ENCODE assay signal across 26 cellular contexts in genomic region chr2:129803067-129803466, GRCh38.
A peak's percentile ranks its signal among the peaks of the same experiment; 100 is the strongest.
DNase-seq lines count a peak whose midpoint lies in the region; ATAC-seq and TF ChIP-seq lines count a peak whose summit lies in the region.
"Had no signal": no experiment of that assay in that cellular context is flagged by ENCODE, and none has a peak within 500 bp of the region (broad histone marks: within the 10 kb centered on the region; RNA-seq: fewer than 3 reads in every experiment).

No MANE protein-coding gene starts in this region.

- H3K9me3 ChIP-seq in neural cell (ENCODE audit: low read length): no peaks in the 10 kb centered on the region
- H3K9me3 ChIP-seq: body of pancreas, ovary, SJSA1, upper lobe of right lung had no signal

- no peaks in the 10 kb centered on the region for H3K9me2 ChIP-seq in neural cell (ENCODE audit: insufficient read depth, low read length)

- H2AFZ ChIP-seq in neural cell (ENCODE audit: low read depth, low read length): no peak overlapping the region
- H2AFZ ChIP-seq: hepatocyte had no signal

- no peak overlapping the region for H3K9ac ChIP-seq in neural cell (ENCODE audit: low read length)

- H4K20me1 ChIP-seq in neural cell (ENCODE audit: insufficient read depth): no peaks in the 10 kb centered on the region

- no peaks in the 10 kb centered on the region for H3F3A ChIP-seq in neural cell (ENCODE audit: insufficient read depth, low read length, poor library complexity, severe bottlenecking)

- no peak for TF ChIP-seq RAD21 in neural cell (conservative IDR thresholded peaks at IDR 0.05)

- no peaks in the 10 kb centered on the region for H3K36me3 ChIP-seq in neural cell (ENCODE audit: insufficient read depth, low read length)
- H3K36me3 ChIP-seq: ovary, SJSA1, upper lobe of right lung had no signal

- TF ChIP-seq EP300 in neural cell (conservative IDR thresholded peaks at IDR 0.05; ENCODE audit: poor library complexity, severe bottlenecking): no peak

- no peak overlapping the region for H3K27ac ChIP-seq in neural cell (ENCODE audit: low read length)
- H3K27ac ChIP-seq: body of pancreas, epithelial cell of prostate, hepatocyte, HL-60, ovary, SJSA1, upper lobe of right lung had no signal

- H3K79me2 ChIP-seq in neural cell (replicated peaks; ENCODE audit: insufficient read depth, low read length): no peaks in the 10 kb centered on the region
- H3K79me2 ChIP-seq: hepatocyte had no signal

- no peak overlapping the region for H3K4me2 ChIP-seq in neural cell (ENCODE audit: low read length)
- H3K4me2 ChIP-seq: hepatocyte had no signal

- H3K27me3 ChIP-seq in neural cell (ENCODE audit: insufficient read depth, low read depth, low read length): no peaks in the 10 kb centered on the region
- H3K27me3 ChIP-seq: body of pancreas, ovary, SJSA1, upper lobe of right lung had no signal

- no peak overlapping the region for H3K4me3 ChIP-seq in neural cell (ENCODE audit: low read length)
- H3K4me3 ChIP-seq: body of pancreas, hepatocyte, ovary, SJSA1, upper lobe of right lung had no signal

- no peak for ATAC-seq in HG03457 (IDR thresholded peaks at IDR 0.05; ENCODE audit: unreplicated experiment)
- ATAC-seq: body of pancreas, left ventricle myocardium superior, T-cell, upper lobe of right lung had no signal

- peak; percentile 8 for DNase-seq in NCI-H146 (lab: John Stamatoyannopoulos, UW)
- no peak for DNase-seq in NCI-H146 treated with DMSO at 0.1 percent for 48 hours (lab: John Stamatoyannopoulos, UW; ENCODE audit: unreplicated experiment)
- peak; percentile 44 for DNase-seq in NCI-H2029 (lab: John Stamatoyannopoulos, UW)
- peak; percentile 91 for DNase-seq in NCI-H748 (lab: John Stamatoyannopoulos, UW; ENCODE audit: unreplicated experiment)
- DNase-seq in stimulated activated CD4-positive, alpha-beta T cell treated with anti-CD3 and anti-CD28 coated beads, Interleukin-1b, Interleukin-23, amount 100 ng/mL, for 48 hours: no peak
- DNase-seq in EL: no peak
- DNase-seq: activated CD4-positive, alpha-beta memory T cell treated with anti-CD3 and anti-CD28 coated beads, Interleukin-2, amount 10 ng/mL, durations not matched to agents 7 days and 5 days; activated effector memory CD4-positive, alpha-beta T cell treated with Interleukin-2 at 50 U/mL for 16 hours; activated T-cell treated with anti-CD3 and anti-CD28 coated beads for 4 hours; body of pancreas; effector CD4-positive, alpha-beta T cell; left ventricle myocardium superior; NCI-H1436; ovary; retina; small intestine; stimulated activated CD4-positive, alpha-beta T cell treated with anti-CD3 and anti-CD28 coated beads, Interleukin-2, amount 100 ng/mL, for 24 hours; substantia nigra; T-cell; upper lobe of right lung had no signal

- TF ChIP-seq CTCF in neural cell (IDR thresholded peaks at IDR 0.05; ENCODE audit: poor library complexity, severe bottlenecking): no peak

TF ChIP-seq in neural cell, 6 proteins besides CTCF, POLR2A, EP300 and RAD21:
- TF ChIP-seq, protein P1, sequence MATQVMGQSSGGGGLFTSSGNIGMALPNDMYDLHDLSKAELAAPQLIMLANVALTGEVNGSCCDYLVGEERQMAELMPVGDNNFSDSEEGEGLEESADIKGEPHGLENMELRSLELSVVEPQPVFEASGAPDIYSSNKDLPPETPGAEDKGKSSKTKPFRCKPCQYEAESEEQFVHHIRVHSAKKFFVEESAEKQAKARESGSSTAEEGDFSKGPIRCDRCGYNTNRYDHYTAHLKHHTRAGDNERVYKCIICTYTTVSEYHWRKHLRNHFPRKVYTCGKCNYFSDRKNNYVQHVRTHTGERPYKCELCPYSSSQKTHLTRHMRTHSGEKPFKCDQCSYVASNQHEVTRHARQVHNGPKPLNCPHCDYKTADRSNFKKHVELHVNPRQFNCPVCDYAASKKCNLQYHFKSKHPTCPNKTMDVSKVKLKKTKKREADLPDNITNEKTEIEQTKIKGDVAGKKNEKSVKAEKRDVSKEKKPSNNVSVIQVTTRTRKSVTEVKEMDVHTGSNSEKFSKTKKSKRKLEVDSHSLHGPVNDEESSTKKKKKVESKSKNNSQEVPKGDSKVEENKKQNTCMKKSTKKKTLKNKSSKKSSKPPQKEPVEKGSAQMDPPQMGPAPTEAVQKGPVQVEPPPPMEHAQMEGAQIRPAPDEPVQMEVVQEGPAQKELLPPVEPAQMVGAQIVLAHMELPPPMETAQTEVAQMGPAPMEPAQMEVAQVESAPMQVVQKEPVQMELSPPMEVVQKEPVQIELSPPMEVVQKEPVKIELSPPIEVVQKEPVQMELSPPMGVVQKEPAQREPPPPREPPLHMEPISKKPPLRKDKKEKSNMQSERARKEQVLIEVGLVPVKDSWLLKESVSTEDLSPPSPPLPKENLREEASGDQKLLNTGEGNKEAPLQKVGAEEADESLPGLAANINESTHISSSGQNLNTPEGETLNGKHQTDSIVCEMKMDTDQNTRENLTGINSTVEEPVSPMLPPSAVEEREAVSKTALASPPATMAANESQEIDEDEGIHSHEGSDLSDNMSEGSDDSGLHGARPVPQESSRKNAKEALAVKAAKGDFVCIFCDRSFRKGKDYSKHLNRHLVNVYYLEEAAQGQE (IDR thresholded peaks at IDR 0.05; ENCODE audit: borderline replicate concordance): no peak
- TF ChIP-seq POLR2AphosphoS5 (IDR thresholded peaks at IDR 0.05) (peak; percentile 16), MXI1 (conservative IDR thresholded peaks at IDR 0.05; ENCODE audit: poor library complexity, severe bottlenecking) (no peak)

Comparison
In these comparisons a context has a peak if more than half of its experiments do, and no peak if none do; other contexts are left out.
1. DNase-seq: peak in NCI-H146 (single experiment), NCI-H2029 (single experiment) and NCI-H748 (single experiment); none in NCI-H146 treated with DMSO at 0.1 percent for 48 hours (single experiment), stimulated activated CD4-positive, alpha-beta T cell treated with anti-CD3 and anti-CD28 coated beads, Interleukin-1b, Interleukin-23, amount 100 ng/mL, for 48 hours (single experiment) and EL (single experiment).